ENCODE assay signal across 25 cellular contexts in the genomic region with DNA sequence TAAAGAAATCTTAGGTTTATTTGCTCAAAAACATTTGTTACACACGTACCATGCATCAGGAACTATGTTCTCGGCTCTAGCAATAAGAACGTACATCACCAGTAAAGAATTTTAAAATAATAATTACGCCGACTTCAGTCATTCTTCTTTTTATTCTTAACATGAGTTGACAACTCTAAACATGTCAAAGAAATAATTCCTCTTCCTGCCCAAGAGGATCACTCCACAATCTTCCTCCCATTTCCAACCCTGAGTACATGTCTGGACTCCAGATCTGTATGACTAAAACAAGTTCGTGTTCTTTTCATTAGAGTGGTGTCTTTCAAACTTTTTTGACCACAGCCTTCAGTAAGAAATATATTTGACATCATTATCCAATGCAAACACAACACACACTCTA.
"Had no signal": no experiment of that assay in that cellular context is flagged by ENCODE, and none has a peak within 500 bp of the region (broad histone marks: within the 10 kb centered on the region; RNA-seq: fewer than 3 reads in every experiment).

No MANE protein-coding gene starts in this region.

- H3K9me3 ChIP-seq: ovary, psoas muscle, right lobe of liver, sigmoid colon, thoracic aorta, thyroid gland, tibial nerve, upper lobe of left lung, vagina had no signal

- H3K4me1 ChIP-seq: neural progenitor cell, parathyroid adenoma, psoas muscle, right lobe of liver, sigmoid colon, stomach, thyroid gland, tibial nerve, upper lobe of left lung, vagina had no signal

- ATAC-seq: psoas muscle; right cardiac atrium; right lobe of liver; stimulated activated effector memory CD8-positive, alpha-beta T cell treated with anti-CD3 and anti-CD28 coated beads, Interleukin-12 subunit alpha, Interleukin-12 subunit beta, amount 100 ng/mL, for 72 hours; stimulated activated naive B cell treated with anti-CD40 and anti-IgM and Interleukin-4, amounts not matched to agents 10 μg/mL and 1 μg/mL and 100 μg/mL, for 72 hours had no signal

- H3K79me2 ChIP-seq: parathyroid adenoma had no signal

- H3K27me3 ChIP-seq: neural progenitor cell, ovary, right lobe of liver, sigmoid colon, stomach, thyroid gland, tibial nerve, upper lobe of left lung, vagina had no signal

- H2AFZ ChIP-seq: neural progenitor cell, parathyroid adenoma had no signal

- H3K9ac ChIP-seq: neural progenitor cell, parathyroid adenoma had no signal

- FAIRE-seq: small intestine, urothelium cell line had no signal

- H3K36me3 ChIP-seq: ovary, right lobe of liver, sigmoid colon, stomach, thoracic aorta, thyroid gland, tibial nerve, upper lobe of left lung, vagina had no signal

- H3K4me2 ChIP-seq: neural progenitor cell had no signal

- DNase-seq: occipital lobe; ovary; posterior cingulate gyrus; psoas muscle; right cardiac atrium; right lobe of liver; sigmoid colon; small intestine; stimulated activated CD4-positive, alpha-beta T cell treated with anti-CD3 and anti-CD28 coated beads, Interleukin-15, amount 100 ng/mL, for 24 hours; stimulated activated CD4-positive, alpha-beta T cell treated with anti-CD3 and anti-CD28 coated beads, Interleukin-2, amount 100 ng/mL, for 24 hours; stimulated activated CD4-positive, alpha-beta T cell treated with anti-CD3 and anti-CD28 coated beads, Interleukin-2, amount 100 ng/mL, for 48 hours; stimulated activated CD4-positive, alpha-beta T cell treated with anti-CD3 and anti-CD28 coated beads, Interleukin-4, amount 100 ng/mL, for 24 hours; stimulated activated naive B cell treated with anti-CD40 and anti-IgM and Interleukin-4, amounts not matched to agents 10 μg/mL and 1 μg/mL and 100 μg/mL, for 72 hours; stimulated activated naive CD4-positive, alpha-beta T cell treated with Interleukin-2 at 50 U/mL for 16 hours; stomach; thyroid gland; trophoblast cell; upper lobe of left lung had no signal

- H3K27ac ChIP-seq: neural progenitor cell, ovary, parathyroid adenoma, psoas muscle, right lobe of liver, sigmoid colon, stomach, thoracic aorta, thyroid gland, tibial nerve, upper lobe of left lung, vagina had no signal

- H3K4me3 ChIP-seq: neural progenitor cell, ovary, psoas muscle, right lobe of liver, sigmoid colon, stomach, thoracic aorta, thyroid gland, tibial nerve, upper lobe of left lung, vagina had no signal
